Comparison of ENCODE assay signal across 28 cellular contexts in the genomic region with DNA sequence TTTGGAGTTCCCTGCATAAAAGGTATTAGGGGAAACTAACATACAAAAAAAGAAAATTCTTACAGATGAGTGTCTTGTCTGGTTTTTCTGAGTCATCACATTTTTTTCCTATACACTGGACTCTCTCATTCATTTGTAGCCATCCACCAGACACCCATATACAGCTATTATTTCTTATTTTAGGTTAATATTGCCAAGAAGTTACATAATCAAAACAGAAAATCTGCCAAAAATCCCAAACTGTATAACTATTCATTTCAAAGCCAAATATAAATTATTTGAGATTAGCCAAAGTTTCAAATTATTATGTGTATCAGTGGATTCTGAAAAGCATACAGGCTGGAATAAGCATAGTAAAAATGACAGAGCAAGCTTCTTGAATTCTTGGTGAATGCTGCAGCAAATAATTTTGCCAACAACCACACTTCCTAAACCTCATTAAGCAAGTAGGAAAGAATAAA.
DNase-seq lines count a peak whose midpoint lies in the region; ATAC-seq and TF ChIP-seq lines count a peak whose summit lies in the region.
"Had no signal": no experiment of that assay in that cellular context is flagged by ENCODE, and none has a peak within 500 bp of the region (broad histone marks: within the 10 kb centered on the region; RNA-seq: fewer than 3 reads in every experiment).

No MANE protein-coding gene starts in this region.

- TF ChIP-seq EP300 in suprapubic skin (IDR thresholded peaks at IDR 0.05), result no peak

- BruUV-seq in mammary epithelial cell (replicated peaks; lab: Mats Ljungman, UMichigan), result no TSS peak

- H3K4me3 ChIP-seq in mammary epithelial cell (replicated peaks in 1 of 3; ENCODE audit: insufficient read depth in 1 of 3, low read depth in 2 of 3, low read length in 3 of 3) (no peak overlapping the region), breast epithelium (no peak overlapping the region), fibroblast of villous mesenchyme (ENCODE audit: low read depth, low read length) (no peak overlapping the region), suprapubic skin (no peak overlapping the region)
- H3K4me3 ChIP-seq: esophagus squamous epithelium, GM23338, lung had no signal

- intact Hi-C loops in mammary epithelial cell (cut with micrococcal nuclease) (no loop called here), breast epithelium (cut with DNase I; ENCODE audit: low total_unique reads) (no loop called here)

- H3K36me3 Mint-ChIP-seq in activated CD4-positive, alpha-beta T cell treated with anti-CD3 and anti-CD28 coated beads, Interleukin-2, amount 10 ng/mL, durations not matched to agents 7 days and 5 days (ENCODE audit: low read depth), result no peaks in the 10 kb centered on the region
- H3K36me3 Mint-ChIP-seq in WTC11, result no peaks in the 10 kb centered on the region
- H3K36me3 Mint-ChIP-seq: immature natural killer cell, T-cell had no signal

- POLR2A ChIA-PET in activated CD4-positive, alpha-beta T cell treated with anti-CD3 and anti-CD28 coated beads, Interleukin-2, amount 10 ng/mL, durations not matched to agents 7 days and 5 days (lab: Charles Lee), result no interaction called here
- POLR2A ChIA-PET in WTC11 (lab: Charles Lee), result no interaction called here

- H3K27me3 Mint-ChIP-seq in activated CD4-positive, alpha-beta T cell treated with anti-CD3 and anti-CD28 coated beads, Interleukin-2, amount 10 ng/mL, durations not matched to agents 7 days and 5 days, result no peaks in the 10 kb centered on the region
- no peaks in the 10 kb centered on the region for H3K27me3 Mint-ChIP-seq in WTC11 (ENCODE audit: low read depth)
- H3K27me3 Mint-ChIP-seq: activated CD4-positive, alpha-beta T cell treated with anti-CD3 and anti-CD28 coated beads, Interleukin-2, amount 10 ng/mL, durations not matched to agents 24 days and 14 days; activated naive CD8-positive, alpha-beta T cell treated with anti-CD3 and anti-CD28 coated beads, Interleukin-2, amount 50 U/mL, for 24 hours; T-cell had no signal

- no peaks in the 10 kb centered on the region for H3K9me3 ChIP-seq in mammary epithelial cell (replicated peaks; ENCODE audit: insufficient read depth, low read length)
- no peaks in the 10 kb centered on the region for H3K9me3 ChIP-seq in breast epithelium
- H3K9me3 ChIP-seq in suprapubic skin, result no peaks in the 10 kb centered on the region
- H3K9me3 ChIP-seq: esophagus squamous epithelium had no signal

- TF ChIP-seq POLR2A in breast epithelium (IDR thresholded peaks at IDR 0.05) (no peak), suprapubic skin (IDR thresholded peaks at IDR 0.05) (no peak)

- no peaks in the 10 kb centered on the region for H3K79me2 ChIP-seq in mammary epithelial cell (ENCODE audit: insufficient read depth, low read length)

- H3K27ac Mint-ChIP-seq in activated CD4-positive, alpha-beta T cell treated with anti-CD3 and anti-CD28 coated beads, Interleukin-2, amount 10 ng/mL, durations not matched to agents 7 days and 5 days, result no peak overlapping the region
- H3K27ac Mint-ChIP-seq in WTC11, result no peak overlapping the region
- H3K27ac Mint-ChIP-seq: activated CD4-positive, alpha-beta T cell treated with anti-CD3 and anti-CD28 coated beads, Interleukin-2, amount 10 ng/mL, durations not matched to agents 24 days and 14 days; activated naive CD8-positive, alpha-beta T cell treated with anti-CD3 and anti-CD28 coated beads, Interleukin-2, amount 50 U/mL, for 24 hours; GM23338; immature natural killer cell; T-cell had no signal

- in situ Hi-C loops in mammary epithelial cell (cut with MboI; ENCODE audit: low sequenced_read_pairs in 2 of 2), result no loop called here

- CTCF ChIA-PET in mammary epithelial cell (lab: Charles Lee; ENCODE audit: low non-redundant PET), result no interaction called here
- CTCF ChIA-PET in activated CD4-positive, alpha-beta T cell treated with anti-CD3 and anti-CD28 coated beads, Interleukin-2, amount 10 ng/mL, durations not matched to agents 7 days and 5 days (lab: Charles Lee), result no interaction called here
- CTCF ChIA-PET in WTC11 (lab: Charles Lee), result no interaction called here

- H3K36me3 ChIP-seq in mammary epithelial cell (ENCODE audit: insufficient read depth, low read length), result no peaks in the 10 kb centered on the region
- H3K36me3 ChIP-seq in breast epithelium, result no peaks in the 10 kb centered on the region
- H3K36me3 ChIP-seq in suprapubic skin, result no peaks in the 10 kb centered on the region
- H3K36me3 ChIP-seq: esophagus squamous epithelium had no signal

- H3K27me3 ChIP-seq in mammary epithelial cell (ENCODE audit: insufficient read depth, low read length), result no peaks in the 10 kb centered on the region
- H3K27me3 ChIP-seq in breast epithelium, result no peaks in the 10 kb centered on the region
- no peaks in the 10 kb centered on the region for H3K27me3 ChIP-seq in suprapubic skin
- H3K27me3 ChIP-seq: esophagus squamous epithelium had no signal

- DNase-seq in mammary epithelial cell (peak; percentile 70), breast epithelium (ENCODE audit: low spot score in 2 of 2) (no peak), amniotic epithelial cell (ENCODE audit: low read depth) (peak; percentile 45), fibroblast of villous mesenchyme (ENCODE audit: low read depth) (peak; percentile 28), suprapubic skin (ENCODE audit: low spot score in 2 of 2) (no peak), WTC11 (ENCODE audit: low spot score) (no peak)
- DNase-seq in activated CD4-positive, alpha-beta T cell treated with anti-CD3 and anti-CD28 coated beads, Interleukin-2, amount 10 ng/mL, durations not matched to agents 7 days and 5 days, result no peak
- no peak for DNase-seq in activated CD4-positive, alpha-beta T cell treated with anti-CD3 and anti-CD28 coated beads, Interleukin-2, amount 50 U/mL, for 1 hour
- DNase-seq: 8988T; activated CD4-positive, alpha-beta T cell treated with anti-CD3 and anti-CD28 coated beads, Interleukin-2, amount 10 ng/mL, durations not matched to agents 24 days and 14 days; activated effector memory CD4-positive, alpha-beta T cell treated with Interleukin-2 at 50 U/mL for 16 hours; activated naive CD8-positive, alpha-beta T cell treated with anti-CD3 and anti-CD28 coated beads, Interleukin-2, amount 50 U/mL, for 24 hours; C1 segment of cervical spinal cord; effector CD4-positive, alpha-beta T cell; esophagus squamous epithelium; GF-D8; immature natural killer cell; MM.1S; NCI-H1436 treated with DMSO at 0.1 percent for 48 hours; NCI-H2171 treated with DMSO at 0.1 percent for 48 hours; NCI-H748 treated with DMSO at 0.1 percent for 48 hours; nucleus accumbens; SHP77; stimulated activated CD8-positive, alpha-beta memory T cell treated with anti-CD3 and anti-CD28 coated beads, Interleukin-4, amount 100 ng/mL, for 48 hours; substantia nigra; T-cell had no signal

- no peaks in the 10 kb centered on the region for H3K9me3 Mint-ChIP-seq in activated CD4-positive, alpha-beta T cell treated with anti-CD3 and anti-CD28 coated beads, Interleukin-2, amount 10 ng/mL, durations not matched to agents 7 days and 5 days
- H3K9me3 Mint-ChIP-seq in WTC11, result peaks cover 12% of the 10 kb centered on the region
- H3K9me3 Mint-ChIP-seq: GM23338 had no signal

- peaks cover 45% of the 10 kb centered on the region for H3K4me1 ChIP-seq in mammary epithelial cell (ENCODE audit: insufficient read depth, low read length)
- H3K4me1 ChIP-seq in breast epithelium, result no peaks in the 10 kb centered on the region
- peaks cover 36% of the 10 kb centered on the region for H3K4me1 ChIP-seq in suprapubic skin

- H3K27ac ChIP-seq in mammary epithelial cell (ENCODE audit: insufficient read depth, low read depth, low read length) (peak overlapping the region; percentile 46), breast epithelium (peak overlapping the region in 1 of 2 donors; percentile 19), suprapubic skin (peak overlapping the region; percentile 62)
- H3K27ac ChIP-seq: esophagus squamous epithelium had no signal

- TF ChIP-seq CTCF in mammary epithelial cell (conservative IDR thresholded peaks at IDR 0.05 in 1 of 2, IDR thresholded peaks at IDR 0.05 in 1 of 2; ENCODE audit: extremely low read depth in 1 of 2, insufficient read depth in 1 of 2, low read depth in 1 of 2, low read length in 2 of 2), result no peak
- no peak for TF ChIP-seq CTCF in breast epithelium (IDR thresholded peaks at IDR 0.05)
- no peak for TF ChIP-seq CTCF in fibroblast of villous mesenchyme (IDR thresholded peaks at IDR 0.05; ENCODE audit: insufficient read depth, low read depth, low read length)
- TF ChIP-seq CTCF in suprapubic skin (IDR thresholded peaks at IDR 0.05), result no peak
- no peak for TF ChIP-seq CTCF in WTC11 (IDR thresholded peaks at IDR 0.05)

- dilution Hi-C loops in mammary epithelial cell (cut with HindIII; ENCODE audit: low sequenced_read_pairs), result no loop called here

- no peak overlapping the region for H2AFZ ChIP-seq in mammary epithelial cell (ENCODE audit: low read depth, low read length)
- H2AFZ ChIP-seq: GM23338 had no signal

- H3K4me3 Mint-ChIP-seq in activated CD4-positive, alpha-beta T cell treated with anti-CD3 and anti-CD28 coated beads, Interleukin-2, amount 10 ng/mL, durations not matched to agents 7 days and 5 days, result no peak overlapping the region
- H3K4me3 Mint-ChIP-seq in WTC11, result no peak overlapping the region
- H3K4me3 Mint-ChIP-seq: activated CD4-positive, alpha-beta T cell treated with anti-CD3 and anti-CD28 coated beads, Interleukin-2, amount 10 ng/mL, durations not matched to agents 24 days and 14 days; activated naive CD8-positive, alpha-beta T cell treated with anti-CD3 and anti-CD28 coated beads, Interleukin-2, amount 50 U/mL, for 24 hours; GM23338; immature natural killer cell; T-cell had no signal

- no peaks in the 10 kb centered on the region for H3K4me1 Mint-ChIP-seq in activated CD4-positive, alpha-beta T cell treated with anti-CD3 and anti-CD28 coated beads, Interleukin-2, amount 10 ng/mL, durations not matched to agents 7 days and 5 days
- H3K4me1 Mint-ChIP-seq in WTC11, result peaks cover 17% of the 10 kb centered on the region
- H3K4me1 Mint-ChIP-seq: activated CD4-positive, alpha-beta T cell treated with anti-CD3 and anti-CD28 coated beads, Interleukin-2, amount 10 ng/mL, durations not matched to agents 24 days and 14 days; activated naive CD8-positive, alpha-beta T cell treated with anti-CD3 and anti-CD28 coated beads, Interleukin-2, amount 50 U/mL, for 24 hours; immature natural killer cell; T-cell had no signal

- peak overlapping the region; percentile 1 for H3K4me2 ChIP-seq in mammary epithelial cell (ENCODE audit: insufficient read depth, low read depth, low read length)

- H4K20me1 ChIP-seq in mammary epithelial cell (ENCODE audit: insufficient read depth, low read length), result no peaks in the 10 kb centered on the region

- ATAC-seq in WTC11, result no peak
- ATAC-seq: activated naive CD8-positive, alpha-beta T cell treated with anti-CD3 and anti-CD28 coated beads, Interleukin-2, amount 50 U/mL, for 24 hours; T-cell had no signal

- H3K9ac ChIP-seq in mammary epithelial cell (ENCODE audit: insufficient read depth, low read length), result no peak overlapping the region

TF ChIP-seq in WTC11, 78 proteins besides CTCF, POLR2A, EP300 and RAD21 (continues in another document):
- TF ChIP-seq IRF2 (CRISPR knock-in tag; IDR thresholded peaks at IDR 0.05; ENCODE audit: borderline replicate concordance, low read depth) (no peak), ZNF396 (CRISPR knock-in tag; IDR thresholded peaks at IDR 0.05; ENCODE audit: borderline replicate concordance) (no peak), CREB1 (CRISPR knock-in tag; IDR thresholded peaks at IDR 0.05) (no peak), ATF1 (CRISPR knock-in tag; IDR thresholded peaks at IDR 0.05) (no peak), MYBL2 (CRISPR knock-in tag; IDR thresholded peaks at IDR 0.05) (no peak)

Comparison
In these comparisons a context has a peak if more than half of its experiments do, and no peak if none do; other contexts are left out.
1. DNase-seq: peak in mammary epithelial cell (single experiment), amniotic epithelial cell (single experiment) and fibroblast of villous mesenchyme (single experiment); none in breast epithelium (0 of 2), suprapubic skin (0 of 2), activated CD4-positive, alpha-beta T cell treated with anti-CD3 and anti-CD28 coated beads, Interleukin-2, amount 10 ng/mL, durations not matched to agents 7 days and 5 days (single experiment), WTC11 (single experiment) and activated CD4-positive, alpha-beta T cell treated with anti-CD3 and anti-CD28 coated beads, Interleukin-2, amount 50 U/mL, for 1 hour (single experiment).